In the genomic region with DNA sequence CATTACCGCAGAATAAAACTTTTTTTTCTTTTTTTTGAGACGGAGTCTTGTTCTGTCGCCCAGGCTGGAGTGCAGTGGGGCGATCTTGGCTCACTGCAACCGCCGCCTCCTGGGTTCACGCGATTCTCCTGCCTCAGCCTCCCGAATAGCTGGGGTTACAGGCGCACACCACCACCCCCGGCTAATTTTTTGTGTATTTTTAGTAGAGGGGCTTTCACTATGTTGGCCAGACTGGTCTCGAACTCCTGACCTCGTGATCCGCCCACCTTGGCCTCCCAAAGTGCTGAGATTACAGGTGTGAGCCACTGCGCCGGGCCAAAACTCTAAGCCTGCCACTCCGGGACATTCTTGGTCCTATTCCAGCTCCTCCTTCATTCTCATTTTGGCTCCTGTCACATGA, we compare ENCODE assay signal across 9 cellular contexts. TPM values are rescaled to one million over a fixed set of nuclear protein-coding genes. Genes with fewer than 3 reads are reported as not detected.
DNase-seq lines count a peak whose midpoint lies in the region; ATAC-seq and TF ChIP-seq lines count a peak whose summit lies in the region.
"Not testable (repeated sequence)": the region's sequence is repeated elsewhere in the genome, so short reads cannot be mapped to it uniquely, and the experiment has no call there.
"Had no signal": no experiment of that assay in that cellular context is flagged by ENCODE, and none has a peak within 500 bp of the region (broad histone marks: within the 10 kb centered on the region; RNA-seq: fewer than 3 reads in every experiment).

No MANE protein-coding gene starts in this region.

- H3F3A ChIP-seq in smooth muscle cell (ENCODE audit: low read depth) = peaks cover 27% of the 10 kb centered on the region

- peaks cover 15% of the 10 kb centered on the region for H3K36me3 ChIP-seq in CD4-positive, CD25-positive, alpha-beta regulatory T cell (ENCODE audit: control insufficient read depth, insufficient read depth, low read length)
- H3K36me3 ChIP-seq in HEK293 (ENCODE audit: control insufficient read depth in 2 of 2, insufficient read depth in 1 of 2, low read length in 2 of 2) (peaks cover 4 to 25% of the 10 kb centered on the region in 2 experiments; a peak in 2 of 3 replicates), RWPE2 (ENCODE audit: low read depth) (peaks cover 32% of the 10 kb centered on the region)
- H3K36me3 ChIP-seq in hepatocyte (replicated peaks; ENCODE audit: insufficient read depth, low read depth); smooth muscle cell (ENCODE audit: low read depth): not testable (repeated sequence)

- not testable (repeated sequence) for H3K9me2 ChIP-seq in hepatocyte (replicated peaks; ENCODE audit: insufficient read depth)

- not testable (repeated sequence) for H3K9me3 ChIP-seq in CD4-positive, CD25-positive, alpha-beta regulatory T cell (ENCODE audit: control insufficient read depth in 2 of 2, low read length in 2 of 2); HEK293 (ENCODE audit: control insufficient read depth, insufficient read depth, low read depth, low read length); RWPE2 (ENCODE audit: severe bottlenecking); hepatocyte (ENCODE audit: low read depth); smooth muscle cell (replicated peaks; ENCODE audit: low read depth)

- not testable (repeated sequence) for DNase-seq in CD4-positive, CD25-positive, alpha-beta regulatory T cell; RWPE2 (ENCODE audit: low spot score); activated naive CD4-positive, alpha-beta T cell treated with anti-CD3 and anti-CD28 coated beads for 36 hours; chondrocyte (ENCODE audit: low spot score); hepatocyte (ENCODE audit: low spot score); natural killer cell; smooth muscle cell (lab: John Stamatoyannopoulos, UW; ENCODE audit: unreplicated experiment)

- H3K27me3 ChIP-seq in CD4-positive, CD25-positive, alpha-beta regulatory T cell (ENCODE audit: control insufficient read depth, insufficient read depth, low read length); RWPE2 (ENCODE audit: insufficient read depth, poor library complexity, severe bottlenecking); hepatocyte; smooth muscle cell (ENCODE audit: low read depth): not testable (repeated sequence)

- H3K27me3 Mint-ChIP-seq in CD4-positive, CD25-positive, alpha-beta regulatory T cell; activated naive CD4-positive, alpha-beta T cell treated with anti-CD3 and anti-CD28 coated beads for 36 hours (ENCODE audit: low read depth); chondrocyte (ENCODE audit: low read depth); natural killer cell (ENCODE audit: low read depth in 2 of 2): not testable (repeated sequence)

- not testable (repeated sequence) for H3K9ac ChIP-seq in smooth muscle cell (ENCODE audit: low read depth)

- not testable (repeated sequence) for H2AFZ ChIP-seq in hepatocyte; smooth muscle cell (ENCODE audit: low read depth)

- not testable (repeated sequence) for H3K4me2 ChIP-seq in hepatocyte, smooth muscle cell

- H3K27ac ChIP-seq in CD4-positive, CD25-positive, alpha-beta regulatory T cell (ENCODE audit: insufficient read depth, low read length, poor library complexity, severe bottlenecking); HEK293 (ENCODE audit: extremely low read depth, low read depth, low read length): not testable (repeated sequence)
- H3K27ac ChIP-seq in RWPE2 (ENCODE audit: poor library complexity, severe bottlenecking) (peak overlapping the region; percentile 80), hepatocyte (peak overlapping the region; percentile 98), smooth muscle cell (ENCODE audit: low read depth) (peak overlapping the region; percentile 85)

- peaks cover 30% of the 10 kb centered on the region for H3K79me2 ChIP-seq in hepatocyte
- H3K79me2 ChIP-seq in smooth muscle cell (ENCODE audit: low read depth) = peaks cover 28% of the 10 kb centered on the region

- WGBS in hepatocyte (ENCODE audit: low lambda C conversion rate, missing lambda C conversion rate) = 96% methylated on average over 17 of the region's 17 CpGs
- WGBS in smooth muscle cell (ENCODE audit: low lambda C conversion rate) = 98% methylated on average over 16 of the region's 17 CpGs

- not testable (repeated sequence) for H3K4me3 ChIP-seq in CD4-positive, CD25-positive, alpha-beta regulatory T cell (ENCODE audit: low read depth, low read length); HEK293 (ENCODE audit: low read depth, low read length); RWPE2 (ENCODE audit: severe bottlenecking); hepatocyte; smooth muscle cell

- H3K27ac Mint-ChIP-seq in CD4-positive, CD25-positive, alpha-beta regulatory T cell = peak overlapping the region in 2 of 3 donors; percentile 80 to 94
- H3K27ac Mint-ChIP-seq in activated naive CD4-positive, alpha-beta T cell treated with anti-CD3 and anti-CD28 coated beads for 36 hours = not testable (repeated sequence)
- peak overlapping the region; percentile 100 for H3K27ac Mint-ChIP-seq in chondrocyte (ENCODE audit: unreplicated experiment)
- peak overlapping the region; percentile 94 to 98 for H3K27ac Mint-ChIP-seq in natural killer cell

- POLR2A ChIA-PET in HEK293 (lab: Yijun Ruan, JAX) = interaction anchor here (3.4 kb wide), 1 partner anchor 202 kb away, joined by 17 read pairs; no protein-coding TSS in a partner anchor

- peaks cover 38% of the 10 kb centered on the region for H3K4me1 ChIP-seq in CD4-positive, CD25-positive, alpha-beta regulatory T cell (ENCODE audit: control insufficient read depth, insufficient read depth, low read length, poor library complexity, severe bottlenecking)
- not testable (repeated sequence) for H3K4me1 ChIP-seq in HEK293 (ENCODE audit: control insufficient read depth, insufficient read depth, low read length); RWPE2 (ENCODE audit: insufficient read depth, poor library complexity, severe bottlenecking)
- H3K4me1 ChIP-seq in hepatocyte (ENCODE audit: insufficient read depth) = peaks cover 19% of the 10 kb centered on the region
- H3K4me1 ChIP-seq in smooth muscle cell (ENCODE audit: low read depth) = peaks cover 15% of the 10 kb centered on the region

- intact Hi-C loops in activated naive CD4-positive, alpha-beta T cell treated with anti-CD3 and anti-CD28 coated beads for 36 hours (cut with micrococcal nuclease) = loop anchor here (10.0 kb wide), 1 partner anchor 399 kb away; a partner anchor contains a TSS
- intact Hi-C loops in natural killer cell (cut with micrococcal nuclease) = not testable (repeated sequence)

- TF ChIP-seq CTCF in HEK293 (tag by site-specific recombination; IDR thresholded peaks at IDR 0.05); RWPE2 (IDR thresholded peaks at IDR 0.05; ENCODE audit: poor library complexity, severe bottlenecking); chondrocyte (IDR thresholded peaks at IDR 0.05); hepatocyte (IDR thresholded peaks at IDR 0.05; ENCODE audit: poor library complexity); natural killer cell (IDR thresholded peaks at IDR 0.05); smooth muscle cell (IDR thresholded peaks at IDR 0.05; ENCODE audit: borderline replicate concordance, insufficient read depth, poor library complexity, severe bottlenecking): not testable (repeated sequence)

- peak overlapping the region in 3 of 4 donors; percentile 99 for H3K4me3 Mint-ChIP-seq in CD4-positive, CD25-positive, alpha-beta regulatory T cell
- peak overlapping the region; percentile 22 for H3K4me3 Mint-ChIP-seq in activated naive CD4-positive, alpha-beta T cell treated with anti-CD3 and anti-CD28 coated beads for 36 hours
- not testable (repeated sequence) for H3K4me3 Mint-ChIP-seq in chondrocyte (ENCODE audit: unreplicated experiment)
- peak overlapping the region; percentile 98 for H3K4me3 Mint-ChIP-seq in natural killer cell

- not testable (repeated sequence) for ATAC-seq in CD4-positive, CD25-positive, alpha-beta regulatory T cell (ENCODE audit: low read depth in 2 of 2); RWPE2 (ENCODE audit: low read depth); natural killer cell

- not testable (repeated sequence) for H3K36me3 Mint-ChIP-seq in CD4-positive, CD25-positive, alpha-beta regulatory T cell; activated naive CD4-positive, alpha-beta T cell treated with anti-CD3 and anti-CD28 coated beads for 36 hours (ENCODE audit: low read depth); natural killer cell
- H3K36me3 Mint-ChIP-seq in chondrocyte (ENCODE audit: low read depth) = peaks cover 21% of the 10 kb centered on the region

- CTCF ChIA-PET in HEK293 (lab: Yijun Ruan, JAX) = interaction anchor here (0.6 to 6.5 kb wide), 5 partner anchors 9 to 201 kb away, joined by 3 to 57 read pairs (median 4); no protein-coding TSS in a partner anchor
- CTCF ChIA-PET in activated naive CD4-positive, alpha-beta T cell treated with anti-CD3 and anti-CD28 coated beads for 36 hours (lab: Charles Lee) = not testable (repeated sequence)

- peaks cover 26 to 59% (median 44%) of the 10 kb centered on the region in 4 donors for H3K4me1 Mint-ChIP-seq in CD4-positive, CD25-positive, alpha-beta regulatory T cell
- peaks cover 18% of the 10 kb centered on the region for H3K4me1 Mint-ChIP-seq in activated naive CD4-positive, alpha-beta T cell treated with anti-CD3 and anti-CD28 coated beads for 36 hours (ENCODE audit: low read depth)
- H3K4me1 Mint-ChIP-seq in chondrocyte (ENCODE audit: low read depth) = peaks cover 41% of the 10 kb centered on the region
- peaks cover 44 to 56% of the 10 kb centered on the region in 2 donors for H3K4me1 Mint-ChIP-seq in natural killer cell

- H4K20me1 ChIP-seq in hepatocyte (ENCODE audit: insufficient read depth, poor library complexity, severe bottlenecking) = not testable (repeated sequence)
- peaks cover 18% of the 10 kb centered on the region for H4K20me1 ChIP-seq in smooth muscle cell (ENCODE audit: low read depth)

- not testable (repeated sequence) for H3K9me3 Mint-ChIP-seq in CD4-positive, CD25-positive, alpha-beta regulatory T cell; activated naive CD4-positive, alpha-beta T cell treated with anti-CD3 and anti-CD28 coated beads for 36 hours; chondrocyte (ENCODE audit: low read depth); natural killer cell

RNA-seq across cellular contexts. Expression of a gene that starts 2.2 kb away (rescaled TPM):
- total RNA-seq in CD4-positive, CD25-positive, alpha-beta regulatory T cell = 82.6 TPM
- 100 to 1,000 TPM; 317 to 369 (median 354) TPM for polyA plus RNA-seq in CD4-positive, CD25-positive, alpha-beta regulatory T cell
- total RNA-seq in activated naive CD4-positive, alpha-beta T cell treated with anti-CD3 and anti-CD28 coated beads for 36 hours = 10 to 100 TPM; 81.9 to 92.9 TPM
- 111 to 204 TPM (median 199 TPM) in 3 replicates for total RNA-seq in chondrocyte
- total RNA-seq in hepatocyte = 103 and 147 TPM in 2 replicates
- 224 and 228 TPM in 2 replicates for polyA plus RNA-seq in hepatocyte
- total RNA-seq in natural killer cell = 10 to 100 TPM; 58.7 to 65.5 (median 61.4) TPM
- total RNA-seq in smooth muscle cell = 185 and 224 TPM in 2 replicates
- 202 and 266 TPM in 2 replicates for polyA plus RNA-seq in smooth muscle cell

RNA-seq across cellular contexts. Expression of a gene that starts 44.5 kb away (rescaled TPM):
- 23.9 TPM for total RNA-seq in CD4-positive, CD25-positive, alpha-beta regulatory T cell
- polyA plus RNA-seq in CD4-positive, CD25-positive, alpha-beta regulatory T cell = 10 to 100 TPM in 1 of 4 donors, 1 to 10 TPM in 3; 3.9 to 11.5 (median 5.4) TPM
- 1 to 10 TPM; 1.6 to 1.7 TPM for total RNA-seq in activated naive CD4-positive, alpha-beta T cell treated with anti-CD3 and anti-CD28 coated beads for 36 hours
- total RNA-seq in chondrocyte (49.4 to 128 TPM (median 120 TPM) in 3 replicates), hepatocyte (28.1 and 32.1 TPM in 2 replicates), natural killer cell (10 to 100 TPM; 12.7 to 20.4 (median 19.8) TPM), smooth muscle cell (32.4 and 47.8 TPM in 2 replicates)
- polyA plus RNA-seq in hepatocyte (77.1 and 81.8 TPM in 2 replicates), smooth muscle cell (84.0 and 95.4 TPM in 2 replicates)
- polyA plus RNA-seq: K562 had no signal
